Comparison of ENCODE assay signal across 18 cellular contexts in genomic region chr7:29490094-29490607, GRCh38.
"Had no signal": no experiment of that assay in that cellular context is flagged by ENCODE, and none has a peak within 500 bp of the region (broad histone marks: within the 10 kb centered on the region; RNA-seq: fewer than 3 reads in every experiment).

No MANE protein-coding gene starts in this region.

- H3K4me3 ChIP-seq: left lung, transverse colon had no signal

- H3K36me3 ChIP-seq: left lung, neutrophil, transverse colon, WERI-Rb-1 had no signal

- H3K4me1 ChIP-seq: left lung had no signal

- H3K27me3 ChIP-seq: neutrophil, transverse colon had no signal

- H3K36me3 Mint-ChIP-seq: activated CD8-positive, alpha-beta memory T cell treated with anti-CD3 and anti-CD28 coated beads, Interleukin-2, amount 10 ng/mL, durations not matched to agents 7 days and 5 days; brain; naive thymus-derived CD8-positive, alpha-beta T cell; stimulated activated memory B cell treated with anti-CD40 and anti-IgM and Interleukin-4, amounts not matched to agents 10 μg/mL and 1 μg/mL and 100 μg/mL, for 72 hours had no signal

- H3K27ac Mint-ChIP-seq: activated CD8-positive, alpha-beta memory T cell treated with anti-CD3 and anti-CD28 coated beads, Interleukin-2, amount 10 ng/mL, durations not matched to agents 7 days and 5 days; activated naive CD4-positive, alpha-beta T cell treated with anti-CD3 and anti-CD28 coated beads for 36 hours; activated T-helper 2 cell treated with anti-CD3 and anti-CD28 coated beads, Interferon-gamma antibody, Interleukin-2, Interleukin-4, amounts not matched to agents 10 μg/mL and 5 μg/mL and 100 μg/mL, durations not matched to agents 14 hours and 24 hours and 36 hours; endodermal cell; naive thymus-derived CD8-positive, alpha-beta T cell; stimulated activated memory B cell treated with anti-CD40 and anti-IgM and Interleukin-4, amounts not matched to agents 10 μg/mL and 1 μg/mL and 100 μg/mL, for 72 hours; T-helper 17 cell had no signal

- H3K9me3 ChIP-seq: left lung, neutrophil, transverse colon had no signal

- H3K9me3 Mint-ChIP-seq: activated naive CD4-positive, alpha-beta T cell treated with anti-CD3 and anti-CD28 coated beads for 36 hours; activated T-helper 2 cell treated with anti-CD3 and anti-CD28 coated beads, Interferon-gamma antibody, Interleukin-2, Interleukin-4, amounts not matched to agents 10 μg/mL and 5 μg/mL and 100 μg/mL, durations not matched to agents 14 hours and 24 hours and 36 hours; brain; endodermal cell; naive thymus-derived CD8-positive, alpha-beta T cell; stimulated activated memory B cell treated with anti-CD40 and anti-IgM and Interleukin-4, amounts not matched to agents 10 μg/mL and 1 μg/mL and 100 μg/mL, for 72 hours had no signal

- H3K27me3 Mint-ChIP-seq: activated CD8-positive, alpha-beta memory T cell treated with anti-CD3 and anti-CD28 coated beads, Interleukin-2, amount 10 ng/mL, durations not matched to agents 7 days and 5 days; brain had no signal

- ATAC-seq: activated CD8-positive, alpha-beta memory T cell treated with anti-CD3 and anti-CD28 coated beads, Interleukin-2, amount 10 ng/mL, durations not matched to agents 7 days and 5 days; left lung; naive thymus-derived CD8-positive, alpha-beta T cell; stimulated activated memory B cell treated with anti-CD40 and anti-IgM and Interleukin-4, amounts not matched to agents 10 μg/mL and 1 μg/mL and 100 μg/mL, for 72 hours; T-helper 17 cell had no signal

- DNase-seq: activated CD4-positive, alpha-beta T cell treated with anti-CD3 and anti-CD28 coated beads, Interleukin-2, amount 50 U/mL, for 48 hours; activated CD8-positive, alpha-beta memory T cell treated with anti-CD3 and anti-CD28 coated beads, Interleukin-2, amount 10 ng/mL, durations not matched to agents 7 days and 5 days; activated naive CD4-positive, alpha-beta T cell treated with anti-CD3 and anti-CD28 coated beads for 36 hours; activated T-cell treated with anti-CD3 and anti-CD28 coated beads, Interleukin-2, amount 50 U/mL, for 1 hour; endodermal cell; erythroblast; hippocampal formation; kidney; left lung; mammary epithelial cell; naive thymus-derived CD8-positive, alpha-beta T cell; T-helper 17 cell; transverse colon; WERI-Rb-1 had no signal

- H3K27ac ChIP-seq: neutrophil, WERI-Rb-1 had no signal

- H3K4me3 Mint-ChIP-seq: activated CD8-positive, alpha-beta memory T cell treated with anti-CD3 and anti-CD28 coated beads, Interleukin-2, amount 10 ng/mL, durations not matched to agents 7 days and 5 days; activated naive CD4-positive, alpha-beta T cell treated with anti-CD3 and anti-CD28 coated beads for 36 hours; brain; endodermal cell; naive thymus-derived CD8-positive, alpha-beta T cell; stimulated activated memory B cell treated with anti-CD40 and anti-IgM and Interleukin-4, amounts not matched to agents 10 μg/mL and 1 μg/mL and 100 μg/mL, for 72 hours; T-helper 17 cell had no signal
